Comparison of ENCODE assay signal across 21 cellular contexts in the genomic region with DNA sequence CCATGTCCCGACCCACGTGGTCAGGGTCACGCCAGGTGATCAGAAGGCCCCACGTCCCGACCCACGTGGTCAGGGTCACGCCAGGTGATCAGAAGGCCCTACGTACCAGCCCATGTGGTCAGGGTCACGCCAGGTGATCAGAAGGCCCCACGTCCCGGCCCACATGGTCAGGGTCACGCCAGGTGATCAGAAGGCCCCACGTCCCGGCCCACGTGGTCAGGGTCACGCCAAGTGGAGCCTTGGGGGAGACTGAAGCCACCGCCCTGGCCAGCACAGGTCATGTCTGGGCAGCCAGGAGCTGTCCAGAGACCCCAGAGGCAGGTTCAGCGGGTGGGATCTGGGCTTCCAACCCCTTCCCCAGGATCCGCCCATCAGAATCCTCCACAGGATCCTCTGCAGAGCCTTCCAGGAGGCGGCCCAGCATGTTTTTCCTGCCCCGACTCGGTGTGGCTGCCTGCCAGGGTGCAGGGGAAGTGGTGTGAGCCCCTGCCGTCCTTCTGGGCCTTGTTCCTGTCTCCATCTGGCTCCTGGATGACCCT.
"Had no signal": no experiment of that assay in that cellular context is flagged by ENCODE, and none has a peak within 500 bp of the region (broad histone marks: within the 10 kb centered on the region; RNA-seq: fewer than 3 reads in every experiment).

No MANE protein-coding gene starts in this region.

- FAIRE-seq: RCC 7860 had no signal

- DNase-seq: KBM-7, MV-4-11, NCI-H1048, NCI-H1105, NCI-H1417, NCI-H1436 treated with DMSO at 0.1 percent for 48 hours, NCI-H1694, NCI-H187 treated with DMSO at 0.1 percent for 48 hours, NCI-H2029 treated with DMSO at 0.1 percent for 48 hours, NCI-H2227 treated with DMSO at 0.1 percent for 48 hours, NCI-H524, NCI-H526 treated with DMSO at 0.1 percent for 48 hours, NCI-H748 treated with DMSO at 0.1 percent for 48 hours, Right ventricle myocardium superior, RPMI8226, SIG-M5, SW 1271, T-cell had no signal

- H3K4me1 ChIP-seq: SJSA1 had no signal

- H3K4me3 ChIP-seq: SJSA1, SK-N-MC had no signal

- ATAC-seq: T-cell had no signal

- H3K27ac ChIP-seq: SJSA1, SK-N-MC had no signal

- H3K36me3 ChIP-seq: SJSA1 had no signal

- H3K9me3 ChIP-seq: SJSA1 had no signal

- H3K27me3 ChIP-seq: SJSA1 had no signal
